9 cellular contexts compared by ENCODE assay signal in the genomic region with DNA sequence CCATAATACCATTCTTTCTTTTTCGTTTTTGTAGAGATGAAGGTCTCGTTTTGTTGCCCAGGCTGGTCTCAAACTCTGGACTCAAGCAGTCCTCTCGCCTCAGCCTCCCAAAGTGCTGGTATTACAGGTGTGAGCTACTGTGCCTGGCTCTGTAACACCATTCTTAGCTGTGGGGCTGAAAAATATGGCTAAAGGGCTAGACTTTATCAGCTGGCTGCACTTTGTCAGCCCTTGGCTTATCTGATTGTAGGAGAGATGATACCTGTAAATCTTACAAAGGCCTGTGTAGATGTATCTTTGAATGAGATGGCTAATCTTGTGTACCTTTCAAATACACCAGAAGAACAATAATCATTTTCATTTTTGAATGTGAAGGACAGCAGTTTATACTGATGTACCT.
"Had no signal": no experiment of that assay in that cellular context is flagged by ENCODE, and none has a peak within 500 bp of the region (broad histone marks: within the 10 kb centered on the region; RNA-seq: fewer than 3 reads in every experiment).

No MANE protein-coding gene starts in this region.

- H3K9me3 ChIP-seq: HAP-1 had no signal

- H3K9ac ChIP-seq: GM23248 had no signal

- H3K4me3 Mint-ChIP-seq: HFFc6 had no signal

- DNase-seq: GM23248, GOT3, H7, HFFc6, IMR-90, KBM-7 had no signal

- H3K36me3 ChIP-seq: HAP-1 had no signal

- H3K27ac ChIP-seq: GM23248 had no signal

- ATAC-seq: HCT116 had no signal

- H3K4me3 ChIP-seq: GM23248, HAP-1 had no signal

- H3K27ac Mint-ChIP-seq: HFFc6 had no signal

- H2AFZ ChIP-seq: GM23248 had no signal

- FAIRE-seq: HTR-8/SVneo had no signal

- H3K9me3 Mint-ChIP-seq: HFFc6 had no signal
